In genomic region chr10:110746254-110746826, GRCh38 we compare ENCODE assay signal across 8 cellular contexts.
DNase-seq lines count a peak whose midpoint lies in the region; ATAC-seq and TF ChIP-seq lines count a peak whose summit lies in the region.

No MANE protein-coding gene starts in this region.

- no peaks in the 10 kb centered on the region for H3K4me1 ChIP-seq in breast epithelium

- no peak overlapping the region for H3K4me3 ChIP-seq in breast epithelium

- peak; percentile 88 to 93 (median 91) for TF ChIP-seq CTCF in breast epithelium (IDR thresholded peaks at IDR 0.05)

- DNase-seq in DMS153 (lab: John Stamatoyannopoulos, UW): peak; percentile 51
- peak; percentile 60 for DNase-seq in NCI-H1105 treated with DMSO at 0.1 percent for 48 hours (lab: John Stamatoyannopoulos, UW)
- peak in 4 of 5 donors; percentile 22 to 46 (median 29) for DNase-seq in T-helper 1 cell
- DNase-seq in breast epithelium (ENCODE audit: low spot score in 2 of 2): peak; percentile 63 to 76
- DNase-seq in inferior parietal cortex (ENCODE audit: extremely low spot score): peak; percentile 76
- DNase-seq in stimulated activated CD4-positive, alpha-beta T cell treated with anti-CD3 and anti-CD28 coated beads, Interleukin-1b, Interleukin-23, amount 100 ng/mL, for 4 hours (ENCODE audit: low read depth in 2 of 2): peak; percentile 15 to 29

- peaks cover 0 to 4% of the 10 kb centered on the region in 2 donors for H3K9me3 ChIP-seq in breast epithelium

- no peaks in the 10 kb centered on the region for H3K27me3 ChIP-seq in breast epithelium

- intact Hi-C loops in breast epithelium (cut with DNase I; ENCODE audit: low total_unique reads): loop anchor here (10.0 kb wide), 1 partner anchor 128 kb away; the partner anchor contains the start of gene PDCD4

- peak; percentile 46 for ATAC-seq in GM21619 (IDR thresholded peaks at IDR 0.05; ENCODE audit: unreplicated experiment)
- no peak for ATAC-seq in GM21717 (IDR thresholded peaks at IDR 0.05; ENCODE audit: unreplicated experiment)

- TF ChIP-seq POLR2A in breast epithelium (IDR thresholded peaks at IDR 0.05): no peak

- no peaks in the 10 kb centered on the region for H3K36me3 ChIP-seq in breast epithelium

- H3K27ac ChIP-seq in breast epithelium: peak overlapping the region; percentile 56 to 67

Comparison
In these comparisons a context has a peak if more than half of its experiments do, and no peak if none do; other contexts are left out.
1. DNase-seq: peak in every context shown above with its lines; median percentile 76 in inferior parietal cortex; 70 in breast epithelium; 60 in NCI-H1105 treated with DMSO at 0.1 percent for 48 hours; 51 in DMS153; 29 in T-helper 1 cell; 22 in stimulated activated CD4-positive, alpha-beta T cell treated with anti-CD3 and anti-CD28 coated beads, Interleukin-1b, Interleukin-23, amount 100 ng/mL, for 4 hours.